8 cellular contexts compared by ENCODE assay signal in genomic region chr1:99005142-99005491, GRCh38. TPM values are rescaled to one million over a fixed set of nuclear protein-coding genes. Genes with fewer than 3 reads are reported as not detected.
DNase-seq lines count a peak whose midpoint lies in the region; TF ChIP-seq lines count a peak whose summit lies in the region.

No MANE protein-coding gene starts in this region.

- no peak overlapping the region for H3K23ac ChIP-seq in neuronal stem cell (ENCODE audit: low read depth, low read length, poor library complexity)

- H3K36me3 ChIP-seq in BE2C (no peaks in the 10 kb centered on the region), HUES64 (ENCODE audit: insufficient read depth, low read length) (no peaks in the 10 kb centered on the region), endocrine pancreas (ENCODE audit: control insufficient read depth, insufficient read depth, low read length) (no peaks in the 10 kb centered on the region), neuronal stem cell (replicated peaks in 1 of 2; ENCODE audit: control insufficient read depth in 2 of 2, insufficient read depth in 2 of 2, low read length in 2 of 2) (no peaks in the 10 kb centered on the region)

- H2AFZ ChIP-seq in neuronal stem cell (ENCODE audit: low read length), result peak overlapping the region; percentile 99

- no peak overlapping the region for H2BK120ac ChIP-seq in neuronal stem cell (ENCODE audit: low read depth, low read length)

- intact Hi-C loops in lower leg skin (cut with DNase I; ENCODE audit: low total_unique reads), result no loop called here

- TF ChIP-seq CTCF in BE2C (IDR thresholded peaks at IDR 0.05; ENCODE audit: low read depth, low read length), result no peak
- TF ChIP-seq CTCF in lower leg skin (IDR thresholded peaks at IDR 0.05), result no peak

- H4K8ac ChIP-seq in neuronal stem cell (ENCODE audit: low read depth, low read length), result no peak overlapping the region

- H2AK5ac ChIP-seq in neuronal stem cell (ENCODE audit: low read depth, low read length), result no peak overlapping the region

- no peak overlapping the region for H3K14ac ChIP-seq in neuronal stem cell (ENCODE audit: low read length)

- no peak overlapping the region for H2BK12ac ChIP-seq in neuronal stem cell (ENCODE audit: low read length)

- H3K9ac ChIP-seq in HUES64 (ENCODE audit: low read depth, low read length) (peak overlapping the region; percentile 40; the same call in 1 of the 2 replicates), endocrine pancreas (ENCODE audit: control insufficient read depth, insufficient read depth, low read length) (peak overlapping the region; percentile 33), neuronal stem cell (ENCODE audit: low read depth, low read length, poor library complexity) (peak overlapping the region; percentile 12)

- H3K4me1 ChIP-seq in BE2C (peaks cover 4% of the 10 kb centered on the region), HUES64 (ENCODE audit: insufficient read depth, low read length) (peaks cover 6% of the 10 kb centered on the region; the same call in 1 of the 2 replicates), endocrine pancreas (ENCODE audit: control insufficient read depth, insufficient read depth, low read length) (peaks cover 4% of the 10 kb centered on the region), neuronal stem cell (ENCODE audit: control insufficient read depth in 2 of 2, insufficient read depth in 1 of 2, low read depth in 1 of 2, low read length in 2 of 2) (peaks cover 5 to 11% of the 10 kb centered on the region in 2 donors)

- H2BK5ac ChIP-seq in neuronal stem cell (ENCODE audit: low read length), result no peak overlapping the region

- no peak for TF ChIP-seq POLR2A in lower leg skin (IDR thresholded peaks at IDR 0.05)

- peak overlapping the region; percentile 56 for H2BK15ac ChIP-seq in neuronal stem cell (ENCODE audit: low read length)

- H3K4me3 ChIP-seq in BE2C (ENCODE audit: low read depth, low read length), result peak overlapping the region; percentile 94
- H3K4me3 ChIP-seq in HUES64 (ENCODE audit: low read length), result peak overlapping the region; percentile 73
- H3K4me3 ChIP-seq in endocrine pancreas (ENCODE audit: control insufficient read depth, insufficient read depth, low read length), result peak overlapping the region; percentile 32
- peak overlapping the region; percentile 57 to 86 for H3K4me3 ChIP-seq in neuronal stem cell (ENCODE audit: low read length in 2 of 2)
- no peak overlapping the region for H3K4me3 ChIP-seq in lower leg skin (ENCODE audit: low read depth, poor library complexity, severe bottlenecking)

- WGBS in HUES64, result 2% methylated on average over 19 of the region's 20 CpGs
- no CpG with 5 or more reads among the region's 20 CpGs for WGBS in neuronal stem cell (ENCODE audit: extremely low coverage in 2 of 2, insufficient read length in 2 of 2, insufficient replicate concordance in 1 of 2), 2 donors
- 2 to 4% methylated on average over 20 of the region's 20 CpGs for WGBS in lower leg skin, 2 donors

- H3K27me3 ChIP-seq in BE2C (no peaks in the 10 kb centered on the region), HUES64 (ENCODE audit: insufficient read depth, low read length) (peaks cover 53% of the 10 kb centered on the region), endocrine pancreas (ENCODE audit: control insufficient read depth, insufficient read depth, low read length) (no peaks in the 10 kb centered on the region), neuronal stem cell (ENCODE audit: control insufficient read depth in 3 of 3, insufficient read depth in 3 of 3, low read depth in 1 of 3, low read length in 3 of 3) (peaks cover 0 to 38% (median 15%) of the 10 kb centered on the region in 3 experiments)

- peak overlapping the region; percentile 20 for H3K18ac ChIP-seq in neuronal stem cell (ENCODE audit: low read length)

- H3K27ac ChIP-seq in HUES64 (ENCODE audit: low read depth, low read length), result no peak overlapping the region
- no peak overlapping the region for H3K27ac ChIP-seq in neuronal stem cell (replicated peaks; ENCODE audit: low read length)

- H3K9me3 ChIP-seq in BE2C, result no peaks in the 10 kb centered on the region
- H3K9me3 ChIP-seq in HUES64 (ENCODE audit: insufficient read depth, low read depth, low read length), result no peaks in the 10 kb centered on the region
- no peaks in the 10 kb centered on the region for H3K9me3 ChIP-seq in endocrine pancreas (ENCODE audit: control insufficient read depth, low read length)
- no peaks in the 10 kb centered on the region for H3K9me3 ChIP-seq in neuronal stem cell (replicated peaks in 1 of 2; ENCODE audit: control insufficient read depth in 2 of 2, insufficient read depth in 1 of 2, low read depth in 1 of 2, low read length in 2 of 2)

- no peak for DNase-seq in BE2C
- peak; percentile 48 for DNase-seq in neuronal stem cell (ENCODE audit: low spot score)
- no peak for DNase-seq in lower leg skin (ENCODE audit: low spot score in 2 of 2)
- no peak for DNase-seq in GF-D8 (lab: John Stamatoyannopoulos, UW)
- DNase-seq in occipital lobe (lab: John Stamatoyannopoulos, UW), result no peak
- DNase-seq in NOMO-1 treated with DMSO at 0.1 percent for 48 hours (lab: John Stamatoyannopoulos, UW; ENCODE audit: unreplicated experiment), result no peak

- no peak overlapping the region for H3K4ac ChIP-seq in neuronal stem cell (ENCODE audit: low read length)

- peak overlapping the region; percentile 96 for H3K4me2 ChIP-seq in neuronal stem cell (ENCODE audit: insufficient read depth, low read length, poor library complexity, severe bottlenecking)

- no peak overlapping the region for H4K91ac ChIP-seq in neuronal stem cell (ENCODE audit: low read depth, low read length, poor library complexity)

- no peaks in the 10 kb centered on the region for H3K79me1 ChIP-seq in neuronal stem cell (ENCODE audit: low read depth, low read length)

RNA-seq across cellular contexts. Expression of gene PLPPR5, which starts 0.5 kb away (rescaled TPM):
- polyA plus RNA-seq in BE2C (2012; ENCODE audit: insufficient read depth, insufficient read length, low read depth), result 12.1 TPM
- 1.3 TPM for polyA plus RNA-seq in HUES64 (2013, experiment 1 of 2)
- 1.5 TPM for polyA plus RNA-seq in HUES64 (2013, experiment 2 of 2)
- 0.84 TPM for polyA plus RNA-seq in neuronal stem cell (2013, experiment 1 of 2)
- polyA plus RNA-seq in neuronal stem cell (2013, experiment 2 of 2), result 0.69 TPM
- total RNA-seq in lower leg skin, result under 1 TPM in 1 of 4 donors, not detected in 3; 0.13 TPM
- 76.6 TPM for total RNA-seq in occipital lobe

Comparison
In these comparisons a context has a peak if more than half of its experiments do, and no peak if none do; other contexts are left out.
1. RNA of gene PLPPR5, which starts 0.5 kb away (total RNA-seq): 76.6 TPM in occipital lobe (single experiment); 0.13 TPM in lower leg skin; every median in the first group is over 10 times any median in the second.
2. Peak in every context shown above with its lines, with median percentiles within 50 percentile points of each other: H3K9ac ChIP-seq.